ENCODE assay signal across 15 cellular contexts in the genomic region with DNA sequence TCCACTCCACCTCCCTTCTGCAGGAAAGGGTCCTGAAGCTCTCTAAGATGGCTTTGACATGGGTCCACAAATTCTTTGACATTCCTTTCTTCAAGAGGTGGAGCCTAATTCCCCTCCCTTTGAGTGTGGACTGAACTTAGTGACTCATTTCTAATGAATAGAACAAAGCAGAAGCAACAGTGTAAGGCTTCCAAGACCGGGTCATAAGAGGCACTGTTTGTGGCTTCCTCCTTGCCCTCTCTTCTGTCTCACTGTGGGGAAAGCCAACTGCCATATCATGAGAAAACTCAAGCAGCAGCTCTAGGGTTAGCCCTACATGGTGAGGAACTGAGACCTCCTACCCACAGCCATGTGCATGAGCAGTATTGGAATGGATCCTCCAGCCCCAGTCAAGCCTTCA. TPM values are rescaled to one million over a fixed set of nuclear protein-coding genes. Genes with fewer than 3 reads are reported as not detected.
DNase-seq lines count a peak whose midpoint lies in the region; ATAC-seq and TF ChIP-seq lines count a peak whose summit lies in the region.
"Had no signal": no experiment of that assay in that cellular context is flagged by ENCODE, and none has a peak within 500 bp of the region (broad histone marks: within the 10 kb centered on the region; RNA-seq: fewer than 3 reads in every experiment).

No MANE protein-coding gene starts in this region.

- no peak overlapping the region; the same call in 1 of the 2 replicates for H3K9ac ChIP-seq in BLaER1

- ATAC-seq in activated B cell treated with CpG ODN at 0.5 μM for 24 hours (ENCODE audit: low read depth) = no peak
- ATAC-seq in GM18505 (IDR thresholded peaks at IDR 0.05; ENCODE audit: unreplicated experiment) = no peak
- no peak for ATAC-seq in HG02678 (IDR thresholded peaks at IDR 0.05; ENCODE audit: unreplicated experiment)

- CTCF ChIA-PET in activated B cell treated with CpG ODN at 0.5 μM for 24 hours (lab: Charles Lee) = no interaction called here

- H3K9me3 ChIP-seq in BLaER1 = no peaks in the 10 kb centered on the region; the same call in 1 of the 2 replicates

- H3K27ac ChIP-seq in BLaER1 = peak overlapping the region; percentile 92
- H3K27ac ChIP-seq: RWPE1 had no signal

- peaks cover 71% of the 10 kb centered on the region for H3K4me1 ChIP-seq in BLaER1

- H3K36me3 ChIP-seq in BLaER1 = peaks cover 44% of the 10 kb centered on the region

- POLR2A ChIA-PET in activated B cell treated with CpG ODN at 0.5 μM for 24 hours (lab: Charles Lee) = interaction anchor here (0.7 kb wide), 1 partner anchor 435 kb away, joined by 3 read pairs; no protein-coding TSS in a partner anchor

- no peaks in the 10 kb centered on the region for H3K9me3 Mint-ChIP-seq in activated B cell treated with CpG ODN at 0.5 μM for 24 hours
- H3K9me3 Mint-ChIP-seq: activated naive CD8-positive, alpha-beta T cell treated with anti-CD3 and anti-CD28 coated beads, Interleukin-2, amount 10 ng/mL, durations not matched to agents 7 days and 5 days; immature natural killer cell had no signal

- H3K4me3 Mint-ChIP-seq in activated B cell treated with CpG ODN at 0.5 μM for 24 hours = peak overlapping the region; percentile 32
- H3K4me3 Mint-ChIP-seq: activated naive CD8-positive, alpha-beta T cell treated with anti-CD3 and anti-CD28 coated beads, Interleukin-2, amount 10 ng/mL, durations not matched to agents 7 days and 5 days; immature natural killer cell had no signal

- TF ChIP-seq POLR2A in GM18505 (IDR thresholded peaks at IDR 0.05; ENCODE audit: borderline replicate concordance, extremely low read depth, insufficient read depth, insufficient read length) = no peak

- no peaks in the 10 kb centered on the region for H3K27me3 ChIP-seq in BLaER1

- no peaks in the 10 kb centered on the region for H3K27me3 Mint-ChIP-seq in activated B cell treated with CpG ODN at 0.5 μM for 24 hours
- H3K27me3 Mint-ChIP-seq: activated naive CD8-positive, alpha-beta T cell treated with anti-CD3 and anti-CD28 coated beads, Interleukin-2, amount 10 ng/mL, durations not matched to agents 7 days and 5 days; progenitor cell of endocrine pancreas had no signal

- no peaks in the 10 kb centered on the region for H4K20me1 ChIP-seq in BLaER1

- DNase-seq in M059J (ENCODE audit: low read depth) (peak; percentile 57), activated B cell treated with CpG ODN at 0.5 μM for 24 hours (no peak), foreskin melanocyte (peak; percentile 70), HK-2 (ENCODE audit: unreplicated experiment) (no peak)
- DNase-seq in NK-92 treated with Interleukin-12 subunit alpha and Interleukin-12 subunit beta, amount 100 ng/mL, for 24 hours (lab: John Stamatoyannopoulos, UW) = no peak
- DNase-seq: activated CD8-positive, alpha-beta memory T cell treated with anti-CD3 and anti-CD28 coated beads, Interleukin-2, amount 50 U/mL, for 4 hours; activated naive CD8-positive, alpha-beta T cell treated with anti-CD3 and anti-CD28 coated beads, Interleukin-2, amount 10 ng/mL, durations not matched to agents 7 days and 5 days; DMS153; immature natural killer cell; NCI-H345 had no signal

- intact Hi-C loops in activated B cell treated with CpG ODN at 0.5 μM for 24 hours (cut with micrococcal nuclease) = loop anchor here (10.0 kb wide), 1 partner anchor 588 kb away; a partner anchor contains a TSS

- H3K36me3 Mint-ChIP-seq in activated B cell treated with CpG ODN at 0.5 μM for 24 hours (ENCODE audit: low read depth) = no peaks in the 10 kb centered on the region

- no peak for TF ChIP-seq CTCF in activated B cell treated with CpG ODN at 0.5 μM for 24 hours (IDR thresholded peaks at IDR 0.05)

- peak overlapping the region; percentile 94 for H3K4me2 ChIP-seq in BLaER1

- H3K4me1 Mint-ChIP-seq in activated B cell treated with CpG ODN at 0.5 μM for 24 hours = peaks cover 52% of the 10 kb centered on the region

- H3K27ac Mint-ChIP-seq in activated B cell treated with CpG ODN at 0.5 μM for 24 hours = peak overlapping the region; percentile 90
- H3K27ac Mint-ChIP-seq: activated naive CD8-positive, alpha-beta T cell treated with anti-CD3 and anti-CD28 coated beads, Interleukin-2, amount 10 ng/mL, durations not matched to agents 7 days and 5 days; immature natural killer cell; progenitor cell of endocrine pancreas had no signal

- H3K4me3 ChIP-seq in BLaER1 = peak overlapping the region; percentile 59

RNA-seq across cellular contexts. Expression of a gene that starts 5.9 kb away (rescaled TPM):
- total RNA-seq in M059J (2014; rRNA removed; shearing (Covaris generic)) = 20.5 and 28.5 TPM in 2 replicates
- total RNA-seq in activated B cell treated with CpG ODN at 0.5 μM for 24 hours = 44.2 and 50.5 TPM in 2 replicates

RNA-seq across cellular contexts. Expression of a gene that starts 36.3 kb away (rescaled TPM):
- total RNA-seq in M059J (2014; rRNA removed; shearing (Covaris generic)) = 25.8 and 32.4 TPM in 2 replicates
- 1.7 and 2.0 TPM in 2 replicates for total RNA-seq in activated B cell treated with CpG ODN at 0.5 μM for 24 hours

Comparison
In these comparisons a context has a peak if more than half of its experiments do, and no peak if none do; other contexts are left out.
1. DNase-seq: peak in M059J (single experiment) and foreskin melanocyte (single experiment); none in activated B cell treated with CpG ODN at 0.5 μM for 24 hours (single experiment), HK-2 (single experiment) and NK-92 treated with Interleukin-12 subunit alpha and Interleukin-12 subunit beta, amount 100 ng/mL, for 24 hours (single experiment).